ENCODE assay signal across 8 cellular contexts in genomic region chr4:41692717-41693345, GRCh38. TPM values are rescaled to one million over a fixed set of nuclear protein-coding genes. Genes with fewer than 3 reads are reported as not detected.
DNase-seq lines count a peak whose midpoint lies in the region; ATAC-seq, FAIRE-seq and TF ChIP-seq lines count a peak whose summit lies in the region.

No MANE protein-coding gene starts in this region.

- CTCF ChIA-PET in A549 (lab: Yijun Ruan, JAX), result interaction anchor here (0.6 to 5.9 kb wide), 26 partner anchors 9 to 412 kb away, joined by 3 to 65 read pairs (median 4); no protein-coding TSS in a partner anchor
- CTCF ChIA-PET in activated CD4-positive, alpha-beta memory T cell treated with anti-CD3 and anti-CD28 coated beads for 36 hours (lab: Charles Lee), result interaction anchor here (0.7 to 1.7 kb wide), 7 partner anchors 9 to 195 kb away, joined by 3 to 10 read pairs (median 4); no protein-coding TSS in a partner anchor

- POLR2A ChIA-PET in A549 (lab: Yijun Ruan, JAX), result no interaction called here
- POLR2A ChIA-PET in activated CD4-positive, alpha-beta memory T cell treated with anti-CD3 and anti-CD28 coated beads for 36 hours (lab: Charles Lee), result no interaction called here

- FAIRE-seq in A549 (lab: Jason Lieb, UNC), result no peak
- FAIRE-seq in GM12891 (lab: Jason Lieb, UNC), result peak; percentile 75

- peak; percentile 81 for TF ChIP-seq RAD21 in A549 (conservative IDR thresholded peaks at IDR 0.05 in 1 of 2, IDR thresholded peaks at IDR 0.05 in 1 of 2)

- no peak overlapping the region for H3K9ac ChIP-seq in neural progenitor cell

- TF ChIP-seq CTCF in A549 (IDR thresholded peaks at IDR 0.05) (peak; percentile 72), neural progenitor cell (IDR thresholded peaks at IDR 0.05) (peak; percentile 92)

- no peak for TF ChIP-seq POLR2A in A549 (IDR thresholded peaks at IDR 0.05; ENCODE audit: low read length)
- no peak for TF ChIP-seq POLR2A in GM12891 (IDR thresholded peaks at IDR 0.05; ENCODE audit: low read depth, low read length)

- no peak overlapping the region for H3K4me3 Mint-ChIP-seq in activated CD4-positive, alpha-beta memory T cell treated with anti-CD3 and anti-CD28 coated beads for 36 hours
- no peak overlapping the region for H3K4me3 Mint-ChIP-seq in neural progenitor cell

- H3K36me3 ChIP-seq in neural progenitor cell, result no peaks in the 10 kb centered on the region

- no peaks in the 10 kb centered on the region for H3K36me3 Mint-ChIP-seq in activated CD4-positive, alpha-beta memory T cell treated with anti-CD3 and anti-CD28 coated beads for 36 hours
- no peaks in the 10 kb centered on the region for H3K36me3 Mint-ChIP-seq in neural progenitor cell

- no peak overlapping the region for H3K27ac Mint-ChIP-seq in activated CD4-positive, alpha-beta memory T cell treated with anti-CD3 and anti-CD28 coated beads for 36 hours
- H3K27ac Mint-ChIP-seq in neural progenitor cell, result no peak overlapping the region

- H3K4me1 Mint-ChIP-seq in activated CD4-positive, alpha-beta memory T cell treated with anti-CD3 and anti-CD28 coated beads for 36 hours (ENCODE audit: low read depth), result peaks cover 3% of the 10 kb centered on the region
- H3K4me1 Mint-ChIP-seq in neural progenitor cell, result peaks cover 6% of the 10 kb centered on the region

- no peaks in the 10 kb centered on the region for H3K9me3 Mint-ChIP-seq in activated CD4-positive, alpha-beta memory T cell treated with anti-CD3 and anti-CD28 coated beads for 36 hours
- no peaks in the 10 kb centered on the region for H3K9me3 Mint-ChIP-seq in neural progenitor cell

- H3K27ac ChIP-seq in A549 (0 out of 6 replicates have a peak overlapping the region, but pooled peaks of 1 of the 2 experiments have one; percentile 4), neural progenitor cell (no peak overlapping the region)

- no peaks in the 10 kb centered on the region for H3K9me3 ChIP-seq in A549
- no peaks in the 10 kb centered on the region for H3K9me3 ChIP-seq in neural progenitor cell (ENCODE audit: low read depth)

- no peak for TF ChIP-seq EP300 in A549 (IDR thresholded peaks at IDR 0.05)

- H3K4me3 ChIP-seq in A549 (no peak overlapping the region), neural progenitor cell (no peak overlapping the region)

- H3K79me2 ChIP-seq in neural progenitor cell (ENCODE audit: low read depth), result no peaks in the 10 kb centered on the region

- peak; percentile 28 to 61 for DNase-seq in A549 (ENCODE audit: low read depth in 1 of 2, low spot score in 1 of 2)
- peak; percentile 16 for DNase-seq in GM12891 (ENCODE audit: insufficient read length, low spot score)
- peak; percentile 14 for DNase-seq in NCI-H2171 (lab: John Stamatoyannopoulos, UW)
- peak; percentile 52 for DNase-seq in activated CD4-positive, alpha-beta memory T cell treated with anti-CD3 and anti-CD28 coated beads for 36 hours
- DNase-seq in fibroblast of gingiva (ENCODE audit: low read depth), result peak; percentile 39
- peak; percentile 79 for DNase-seq in neural progenitor cell (ENCODE audit: low spot score)
- DNase-seq in NCI-H226, result no peak

- peaks cover 3% of the 10 kb centered on the region for H3K27me3 Mint-ChIP-seq in activated CD4-positive, alpha-beta memory T cell treated with anti-CD3 and anti-CD28 coated beads for 36 hours
- H3K27me3 Mint-ChIP-seq in neural progenitor cell (ENCODE audit: insufficient read depth, low read depth), result no peaks in the 10 kb centered on the region

- H4K20me1 ChIP-seq in neural progenitor cell (ENCODE audit: low read depth), result no peaks in the 10 kb centered on the region

- H3K4me1 ChIP-seq in A549 (no peaks in the 10 kb centered on the region; the same call in 2 of the 3 replicates), neural progenitor cell (no peaks in the 10 kb centered on the region)

- no peaks in the 10 kb centered on the region for H3F3A ChIP-seq in neural progenitor cell (ENCODE audit: low read depth)

- peak overlapping the region; percentile 93 for H2AFZ ChIP-seq in neural progenitor cell (replicated peaks)

- H3K4me2 ChIP-seq in A549 (peak overlapping the region; percentile 7; the same call in 1 of the 3 replicates), neural progenitor cell (no peak overlapping the region)

- ATAC-seq in A549 (peak; percentile 90 to 94), HG02885 (IDR thresholded peaks at IDR 0.05; ENCODE audit: poor library complexity, unreplicated experiment) (peak; percentile 96)

- intact Hi-C loops in activated CD4-positive, alpha-beta memory T cell treated with anti-CD3 and anti-CD28 coated beads for 36 hours (cut with micrococcal nuclease), result loop anchor here (1.0 to 10.0 kb wide), 4 partner anchors 189 to 592 kb away; no protein-coding TSS in a partner anchor

- WGBS in A549 (ENCODE audit: missing lambda C conversion rate), result 33% methylated on average over 12 of the region's 12 CpGs

- no peaks in the 10 kb centered on the region for H3K27me3 ChIP-seq in neural progenitor cell

TF ChIP-seq in A549, 52 proteins besides CTCF, POLR2A, EP300 and RAD21:
- TF ChIP-seq EHMT2 (IDR thresholded peaks at IDR 0.05; ENCODE audit: low read depth) (no peak), HES2 (IDR thresholded peaks at IDR 0.05) (no peak), SMC3 (IDR thresholded peaks at IDR 0.05) (peak; percentile 60), ZC3H11A (IDR thresholded peaks at IDR 0.05) (no peak)

TF ChIP-seq in GM12891, 5 proteins besides CTCF, POLR2A, EP300 and RAD21:
- TF ChIP-seq TAF1 (IDR thresholded peaks at IDR 0.05; ENCODE audit: low read depth, low read length), result no peak
- TF ChIP-seq SPI1 (IDR thresholded peaks at IDR 0.05; ENCODE audit: low read depth, low read length), result no peak
- no peak for TF ChIP-seq PAX5 (IDR thresholded peaks at IDR 0.05; ENCODE audit: insufficient read depth, low read length, severe bottlenecking)
- no peak for TF ChIP-seq POLR2AphosphoS5 (IDR thresholded peaks at IDR 0.05; ENCODE audit: low read depth, low read length)
- no peak for TF ChIP-seq POU2F2 (IDR thresholded peaks at IDR 0.05; ENCODE audit: low read depth, low read length)

RNA-seq across cellular contexts. Expression of gene PHOX2B, which starts 55.7 kb away (rescaled TPM):
- polyA plus RNA-seq in A549 (2011; rRNA removed) (not detected in 2 replicates), A549 (2017; fragmentation: RNase III; extraction: RNeasy Plus Mini Kit Qiagen cat#74134 plus additional on column Dnase treatment) (not detected in 3 replicates)
- polyA plus RNA-seq in A549 (2012; cell fraction: cytosol; rRNA removed), result not detected in 2 replicates
- polyA plus RNA-seq in A549 (2012; cell fraction: nucleus; rRNA removed), result not detected in 2 replicates
- polyA minus RNA-seq in A549 (2011; rRNA and poly(A)+ RNA removed), result not detected in 2 replicates
- polyA plus RNA-seq in GM12891 (2012; ENCODE audit: low read depth, missing spikeins), result not detected
- not detected for total RNA-seq in activated CD4-positive, alpha-beta memory T cell treated with anti-CD3 and anti-CD28 coated beads for 36 hours
- not detected in 2 replicates for total RNA-seq in neural progenitor cell (ENCODE audit: low replicate concordance)
